1 cellular context compared by ENCODE assay signal in genomic region chr4:3354455-3354811, GRCh38.
TF ChIP-seq lines count a peak whose summit lies in the region.

No MANE protein-coding gene starts in this region.

TF ChIP-seq in HepG2, 621 proteins besides CTCF, POLR2A, EP300 and RAD21 (continued from another document and continues in another):
- no peak for TF ChIP-seq KIAA2018 (CRISPR knock-in tag; IDR thresholded peaks at IDR 0.05; ENCODE audit: borderline replicate concordance)
- TF ChIP-seq SIN3A (IDR thresholded peaks at IDR 0.05; ENCODE audit: borderline replicate concordance, low read depth, low read length) = no peak
- no peak for TF ChIP-seq ETV6 (CRISPR knock-in tag; conservative IDR thresholded peaks at IDR 0.05)
- no peak for TF ChIP-seq CBX1 (IDR thresholded peaks at IDR 0.05; ENCODE audit: low read depth)
- peak; percentile 73 for TF ChIP-seq FOSL2 (CRISPR knock-in tag; IDR thresholded peaks at IDR 0.05)
- no peak for TF ChIP-seq IRF9 (CRISPR knock-in tag; IDR thresholded peaks at IDR 0.05; ENCODE audit: borderline replicate concordance)
- no peak for TF ChIP-seq JUNB (CRISPR knock-in tag; IDR thresholded peaks at IDR 0.05; ENCODE audit: borderline replicate concordance)
- no peak for TF ChIP-seq ATF5 (CRISPR knock-in tag; IDR thresholded peaks at IDR 0.05; ENCODE audit: low read depth)
- TF ChIP-seq DRAP1 (CRISPR knock-in tag; IDR thresholded peaks at IDR 0.05) = peak; percentile 75; the same call in 1 of the 2 replicates
- peak; percentile 98 for TF ChIP-seq ZKSCAN8 (CRISPR knock-in tag; IDR thresholded peaks at IDR 0.05; ENCODE audit: borderline replicate concordance)
- TF ChIP-seq ZNF367 (CRISPR knock-in tag; IDR thresholded peaks at IDR 0.05; ENCODE audit: borderline replicate concordance) = no peak
- TF ChIP-seq ATAD3A (CRISPR knock-in tag; IDR thresholded peaks at IDR 0.05) = no peak
- no peak for TF ChIP-seq ZNF850 (CRISPR knock-in tag; conservative IDR thresholded peaks at IDR 0.05)
- no peak for TF ChIP-seq KDM5A (IDR thresholded peaks at IDR 0.05; ENCODE audit: borderline replicate concordance, low read length)
- TF ChIP-seq, protein P1, sequence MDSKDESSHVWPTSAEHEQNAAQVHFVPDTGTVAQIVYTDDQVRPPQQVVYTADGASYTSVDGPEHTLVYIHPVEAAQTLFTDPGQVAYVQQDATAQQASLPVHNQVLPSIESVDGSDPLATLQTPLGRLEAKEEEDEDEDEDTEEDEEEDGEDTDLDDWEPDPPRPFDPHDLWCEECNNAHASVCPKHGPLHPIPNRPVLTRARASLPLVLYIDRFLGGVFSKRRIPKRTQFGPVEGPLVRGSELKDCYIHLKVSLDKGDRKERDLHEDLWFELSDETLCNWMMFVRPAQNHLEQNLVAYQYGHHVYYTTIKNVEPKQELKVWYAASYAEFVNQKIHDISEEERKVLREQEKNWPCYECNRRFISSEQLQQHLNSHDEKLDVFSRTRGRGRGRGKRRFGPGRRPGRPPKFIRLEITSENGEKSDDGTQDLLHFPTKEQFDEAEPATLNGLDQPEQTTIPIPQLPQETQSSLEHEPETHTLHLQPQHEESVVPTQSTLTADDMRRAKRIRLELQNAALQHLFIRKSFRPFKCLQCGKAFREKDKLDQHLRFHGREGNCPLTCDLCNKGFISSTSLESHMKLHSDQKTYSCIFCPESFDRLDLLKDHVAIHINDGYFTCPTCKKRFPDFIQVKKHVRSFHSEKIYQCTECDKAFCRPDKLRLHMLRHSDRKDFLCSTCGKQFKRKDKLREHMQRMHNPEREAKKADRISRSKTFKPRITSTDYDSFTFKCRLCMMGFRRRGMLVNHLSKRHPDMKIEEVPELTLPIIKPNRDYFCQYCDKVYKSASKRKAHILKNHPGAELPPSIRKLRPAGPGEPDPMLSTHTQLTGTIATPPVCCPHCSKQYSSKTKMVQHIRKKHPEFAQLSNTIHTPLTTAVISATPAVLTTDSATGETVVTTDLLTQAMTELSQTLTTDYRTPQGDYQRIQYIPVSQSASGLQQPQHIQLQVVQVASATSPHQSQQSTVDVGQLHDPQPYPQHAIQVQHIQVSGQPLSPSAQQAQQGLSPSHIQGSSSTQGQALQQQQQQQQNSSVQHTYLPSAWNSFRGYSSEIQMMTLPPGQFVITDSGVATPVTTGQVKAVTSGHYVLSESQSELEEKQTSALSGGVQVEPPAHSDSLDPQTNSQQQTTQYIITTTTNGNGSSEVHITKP (CRISPR knock-in tag; IDR thresholded peaks at IDR 0.05; ENCODE audit: low read depth) = peak; percentile 58; the same call in 1 of the 2 replicates
- no peak for TF ChIP-seq RORA (CRISPR knock-in tag; IDR thresholded peaks at IDR 0.05)
- TF ChIP-seq JARID2 (CRISPR knock-in tag; IDR thresholded peaks at IDR 0.05; ENCODE audit: insufficient replicate concordance) = no peak
- peak; percentile 99 for TF ChIP-seq ZNF614 (CRISPR knock-in tag; IDR thresholded peaks at IDR 0.05; ENCODE audit: borderline replicate concordance)
- peak; percentile 57; the same call in 1 of the 2 replicates for TF ChIP-seq HNF1B (CRISPR knock-in tag; IDR thresholded peaks at IDR 0.05)
- no peak for TF ChIP-seq ZBTB46 (CRISPR knock-in tag; IDR thresholded peaks at IDR 0.05; ENCODE audit: borderline replicate concordance)
- TF ChIP-seq TOE1 (CRISPR knock-in tag; IDR thresholded peaks at IDR 0.05) = 0 out of 2 replicates have a peak, but pooled peaks have one; percentile 41
- peak; percentile 20; the same call in 1 of the 2 replicates for TF ChIP-seq SMARCC2 (IDR thresholded peaks at IDR 0.05)
- TF ChIP-seq ZNF337 (CRISPR knock-in tag; IDR thresholded peaks at IDR 0.05; ENCODE audit: borderline replicate concordance, low read depth) = peak; percentile 72; the same call in 1 of the 2 replicates
- peak; percentile 91 for TF ChIP-seq TGIF2 (CRISPR knock-in tag; IDR thresholded peaks at IDR 0.05)
- TF ChIP-seq ZMYM3 (CRISPR knock-in tag; IDR thresholded peaks at IDR 0.05) = peak; percentile 82
- no peak for TF ChIP-seq DNMT1 (CRISPR knock-in tag; IDR thresholded peaks at IDR 0.05)
- no peak for TF ChIP-seq ZC3H13 (CRISPR knock-in tag; IDR thresholded peaks at IDR 0.05)
- TF ChIP-seq CBFB (CRISPR knock-in tag; IDR thresholded peaks at IDR 0.05) = peak; percentile 67; the same call in 1 of the 2 replicates
- TF ChIP-seq ZSCAN30 (CRISPR knock-in tag; IDR thresholded peaks at IDR 0.05) = peak; percentile 35; the same call in 1 of the 2 replicates
- TF ChIP-seq SOX6 (IDR thresholded peaks at IDR 0.05) = no peak
- TF ChIP-seq SOX6 (CRISPR knock-in tag; IDR thresholded peaks at IDR 0.05) = peak; percentile 99
- no peak for TF ChIP-seq ZNF326 (CRISPR knock-in tag; IDR thresholded peaks at IDR 0.05; ENCODE audit: borderline replicate concordance)
- TF ChIP-seq IRX3 (CRISPR knock-in tag; IDR thresholded peaks at IDR 0.05; ENCODE audit: borderline replicate concordance, low read depth) = no peak
- TF ChIP-seq KDM5B (CRISPR knock-in tag; IDR thresholded peaks at IDR 0.05; ENCODE audit: borderline replicate concordance) = no peak
- no peak for TF ChIP-seq SMAD1 (CRISPR knock-in tag; IDR thresholded peaks at IDR 0.05; ENCODE audit: borderline replicate concordance, low read depth)
- TF ChIP-seq KLF12 (CRISPR knock-in tag; IDR thresholded peaks at IDR 0.05; ENCODE audit: borderline replicate concordance) = no peak
- peak; percentile 81; the same call in 1 of the 2 replicates for TF ChIP-seq NR2F6 (IDR thresholded peaks at IDR 0.05)
- peak; percentile 89 for TF ChIP-seq NR2F6 (CRISPR knock-in tag; IDR thresholded peaks at IDR 0.05)
- TF ChIP-seq ZBTB3 (CRISPR knock-in tag; IDR thresholded peaks at IDR 0.05; ENCODE audit: borderline replicate concordance, low read depth) = no peak
- TF ChIP-seq ZBTB34 (CRISPR knock-in tag; IDR thresholded peaks at IDR 0.05) = no peak; the same call in 1 of the 2 replicates
- peak; percentile 76; the same call in 1 of the 2 replicates for TF ChIP-seq YEATS4 (CRISPR knock-in tag; IDR thresholded peaks at IDR 0.05; ENCODE audit: borderline replicate concordance)
- no peak for TF ChIP-seq MATR3 (CRISPR knock-in tag; IDR thresholded peaks at IDR 0.05)
- TF ChIP-seq RFXAP (CRISPR knock-in tag; IDR thresholded peaks at IDR 0.05; ENCODE audit: borderline replicate concordance) = 0 out of 2 replicates have a peak, but pooled peaks have one; percentile 56
- no peak for TF ChIP-seq ZNF558 (CRISPR knock-in tag; IDR thresholded peaks at IDR 0.05; ENCODE audit: borderline replicate concordance)
